In the genomic region with DNA sequence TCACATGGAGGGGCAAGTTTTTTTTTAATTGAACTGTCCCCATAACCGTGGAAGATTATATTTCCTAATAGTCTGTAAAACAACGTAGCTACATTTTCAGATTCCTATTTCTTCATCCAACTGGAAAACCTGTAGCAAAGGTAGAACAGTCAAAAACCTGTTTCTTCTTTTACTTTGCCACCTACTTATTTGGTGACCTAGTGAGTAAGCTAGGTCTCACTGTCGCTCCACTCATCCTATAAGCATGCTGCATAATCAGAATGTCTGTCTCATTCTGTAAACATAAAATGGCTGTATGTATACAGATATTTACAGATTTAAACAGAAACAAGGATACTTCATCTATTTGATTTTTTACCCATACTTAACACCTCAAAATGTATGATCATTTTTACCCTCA, we compare ENCODE assay signal across 1 cellular context.
TF ChIP-seq lines count a peak whose summit lies in the region.

No MANE protein-coding gene starts in this region.

TF ChIP-seq in IMR-90, 13 proteins besides CTCF, POLR2A, EP300 and RAD21 (continued from another document):
- TF ChIP-seq USF2 (IDR thresholded peaks at IDR 0.05; ENCODE audit: low read depth, low read length) (no peak), BHLHE40 (IDR thresholded peaks at IDR 0.05; ENCODE audit: low read depth, low read length) (no peak)
